1 cellular context compared by ENCODE assay signal in the genomic region with DNA sequence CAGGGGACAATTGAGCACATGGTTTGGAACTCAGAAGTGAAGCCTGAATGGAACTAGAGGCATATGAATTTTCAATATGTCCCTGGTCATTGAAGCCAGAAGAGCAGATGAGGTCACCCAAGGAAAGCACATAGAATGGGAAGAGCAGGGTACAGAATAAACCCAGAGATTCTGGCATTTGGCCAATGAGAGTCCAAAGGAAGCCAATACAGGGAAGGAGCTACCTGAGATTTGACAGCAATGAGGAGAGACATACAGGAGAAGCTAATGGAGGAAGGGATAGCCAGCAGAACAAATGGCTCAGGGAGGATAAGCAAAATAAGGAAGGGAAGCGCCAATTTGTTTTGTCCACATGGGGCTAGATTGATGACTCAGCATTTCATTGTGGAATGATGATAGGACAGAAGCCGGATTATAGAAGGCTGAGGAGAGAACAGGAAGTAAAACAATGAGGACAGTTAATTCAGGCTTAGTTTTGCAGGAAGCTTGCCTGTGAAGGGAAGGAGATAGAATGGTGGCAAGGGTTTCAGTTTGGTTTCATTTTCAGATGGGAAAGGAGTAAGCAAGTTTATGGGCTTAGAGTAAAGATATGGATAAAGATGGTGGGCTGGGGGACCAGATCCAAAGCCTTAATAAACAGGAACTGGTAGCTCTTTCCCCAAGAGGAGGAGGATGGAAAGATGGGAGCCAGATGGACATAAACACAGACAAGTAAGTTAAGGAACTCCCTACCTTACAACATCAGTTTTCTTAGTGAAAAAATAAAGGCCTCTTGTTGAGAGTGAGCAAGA.
A peak's percentile ranks its signal among the peaks of the same experiment; 100 is the strongest.
TF ChIP-seq lines count a peak whose summit lies in the region.

No MANE protein-coding gene starts in this region.

TF ChIP-seq in K562, 482 proteins besides CTCF, POLR2A, EP300 and RAD21 (continued from another document and continues in another):
- TF ChIP-seq, protein P1, sequence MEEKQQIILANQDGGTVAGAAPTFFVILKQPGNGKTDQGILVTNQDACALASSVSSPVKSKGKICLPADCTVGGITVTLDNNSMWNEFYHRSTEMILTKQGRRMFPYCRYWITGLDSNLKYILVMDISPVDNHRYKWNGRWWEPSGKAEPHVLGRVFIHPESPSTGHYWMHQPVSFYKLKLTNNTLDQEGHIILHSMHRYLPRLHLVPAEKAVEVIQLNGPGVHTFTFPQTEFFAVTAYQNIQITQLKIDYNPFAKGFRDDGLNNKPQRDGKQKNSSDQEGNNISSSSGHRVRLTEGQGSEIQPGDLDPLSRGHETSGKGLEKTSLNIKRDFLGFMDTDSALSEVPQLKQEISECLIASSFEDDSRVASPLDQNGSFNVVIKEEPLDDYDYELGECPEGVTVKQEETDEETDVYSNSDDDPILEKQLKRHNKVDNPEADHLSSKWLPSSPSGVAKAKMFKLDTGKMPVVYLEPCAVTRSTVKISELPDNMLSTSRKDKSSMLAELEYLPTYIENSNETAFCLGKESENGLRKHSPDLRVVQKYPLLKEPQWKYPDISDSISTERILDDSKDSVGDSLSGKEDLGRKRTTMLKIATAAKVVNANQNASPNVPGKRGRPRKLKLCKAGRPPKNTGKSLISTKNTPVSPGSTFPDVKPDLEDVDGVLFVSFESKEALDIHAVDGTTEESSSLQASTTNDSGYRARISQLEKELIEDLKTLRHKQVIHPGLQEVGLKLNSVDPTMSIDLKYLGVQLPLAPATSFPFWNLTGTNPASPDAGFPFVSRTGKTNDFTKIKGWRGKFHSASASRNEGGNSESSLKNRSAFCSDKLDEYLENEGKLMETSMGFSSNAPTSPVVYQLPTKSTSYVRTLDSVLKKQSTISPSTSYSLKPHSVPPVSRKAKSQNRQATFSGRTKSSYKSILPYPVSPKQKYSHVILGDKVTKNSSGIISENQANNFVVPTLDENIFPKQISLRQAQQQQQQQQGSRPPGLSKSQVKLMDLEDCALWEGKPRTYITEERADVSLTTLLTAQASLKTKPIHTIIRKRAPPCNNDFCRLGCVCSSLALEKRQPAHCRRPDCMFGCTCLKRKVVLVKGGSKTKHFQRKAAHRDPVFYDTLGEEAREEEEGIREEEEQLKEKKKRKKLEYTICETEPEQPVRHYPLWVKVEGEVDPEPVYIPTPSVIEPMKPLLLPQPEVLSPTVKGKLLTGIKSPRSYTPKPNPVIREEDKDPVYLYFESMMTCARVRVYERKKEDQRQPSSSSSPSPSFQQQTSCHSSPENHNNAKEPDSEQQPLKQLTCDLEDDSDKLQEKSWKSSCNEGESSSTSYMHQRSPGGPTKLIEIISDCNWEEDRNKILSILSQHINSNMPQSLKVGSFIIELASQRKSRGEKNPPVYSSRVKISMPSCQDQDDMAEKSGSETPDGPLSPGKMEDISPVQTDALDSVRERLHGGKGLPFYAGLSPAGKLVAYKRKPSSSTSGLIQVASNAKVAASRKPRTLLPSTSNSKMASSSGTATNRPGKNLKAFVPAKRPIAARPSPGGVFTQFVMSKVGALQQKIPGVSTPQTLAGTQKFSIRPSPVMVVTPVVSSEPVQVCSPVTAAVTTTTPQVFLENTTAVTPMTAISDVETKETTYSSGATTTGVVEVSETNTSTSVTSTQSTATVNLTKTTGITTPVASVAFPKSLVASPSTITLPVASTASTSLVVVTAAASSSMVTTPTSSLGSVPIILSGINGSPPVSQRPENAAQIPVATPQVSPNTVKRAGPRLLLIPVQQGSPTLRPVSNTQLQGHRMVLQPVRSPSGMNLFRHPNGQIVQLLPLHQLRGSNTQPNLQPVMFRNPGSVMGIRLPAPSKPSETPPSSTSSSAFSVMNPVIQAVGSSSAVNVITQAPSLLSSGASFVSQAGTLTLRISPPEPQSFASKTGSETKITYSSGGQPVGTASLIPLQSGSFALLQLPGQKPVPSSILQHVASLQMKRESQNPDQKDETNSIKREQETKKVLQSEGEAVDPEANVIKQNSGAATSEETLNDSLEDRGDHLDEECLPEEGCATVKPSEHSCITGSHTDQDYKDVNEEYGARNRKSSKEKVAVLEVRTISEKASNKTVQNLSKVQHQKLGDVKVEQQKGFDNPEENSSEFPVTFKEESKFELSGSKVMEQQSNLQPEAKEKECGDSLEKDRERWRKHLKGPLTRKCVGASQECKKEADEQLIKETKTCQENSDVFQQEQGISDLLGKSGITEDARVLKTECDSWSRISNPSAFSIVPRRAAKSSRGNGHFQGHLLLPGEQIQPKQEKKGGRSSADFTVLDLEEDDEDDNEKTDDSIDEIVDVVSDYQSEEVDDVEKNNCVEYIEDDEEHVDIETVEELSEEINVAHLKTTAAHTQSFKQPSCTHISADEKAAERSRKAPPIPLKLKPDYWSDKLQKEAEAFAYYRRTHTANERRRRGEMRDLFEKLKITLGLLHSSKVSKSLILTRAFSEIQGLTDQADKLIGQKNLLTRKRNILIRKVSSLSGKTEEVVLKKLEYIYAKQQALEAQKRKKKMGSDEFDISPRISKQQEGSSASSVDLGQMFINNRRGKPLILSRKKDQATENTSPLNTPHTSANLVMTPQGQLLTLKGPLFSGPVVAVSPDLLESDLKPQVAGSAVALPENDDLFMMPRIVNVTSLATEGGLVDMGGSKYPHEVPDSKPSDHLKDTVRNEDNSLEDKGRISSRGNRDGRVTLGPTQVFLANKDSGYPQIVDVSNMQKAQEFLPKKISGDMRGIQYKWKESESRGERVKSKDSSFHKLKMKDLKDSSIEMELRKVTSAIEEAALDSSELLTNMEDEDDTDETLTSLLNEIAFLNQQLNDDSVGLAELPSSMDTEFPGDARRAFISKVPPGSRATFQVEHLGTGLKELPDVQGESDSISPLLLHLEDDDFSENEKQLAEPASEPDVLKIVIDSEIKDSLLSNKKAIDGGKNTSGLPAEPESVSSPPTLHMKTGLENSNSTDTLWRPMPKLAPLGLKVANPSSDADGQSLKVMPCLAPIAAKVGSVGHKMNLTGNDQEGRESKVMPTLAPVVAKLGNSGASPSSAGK (IDR thresholded peaks at IDR 0.05) = peak; percentile 43; the same call in 1 of the 2 replicates
- TF ChIP-seq MYBL2 (IDR thresholded peaks at IDR 0.05; ENCODE audit: low read depth) = no peak
- no peak for TF ChIP-seq MYBL2 (CRISPR knock-in tag; IDR thresholded peaks at IDR 0.05; ENCODE audit: borderline replicate concordance)
- TF ChIP-seq, protein P2, sequence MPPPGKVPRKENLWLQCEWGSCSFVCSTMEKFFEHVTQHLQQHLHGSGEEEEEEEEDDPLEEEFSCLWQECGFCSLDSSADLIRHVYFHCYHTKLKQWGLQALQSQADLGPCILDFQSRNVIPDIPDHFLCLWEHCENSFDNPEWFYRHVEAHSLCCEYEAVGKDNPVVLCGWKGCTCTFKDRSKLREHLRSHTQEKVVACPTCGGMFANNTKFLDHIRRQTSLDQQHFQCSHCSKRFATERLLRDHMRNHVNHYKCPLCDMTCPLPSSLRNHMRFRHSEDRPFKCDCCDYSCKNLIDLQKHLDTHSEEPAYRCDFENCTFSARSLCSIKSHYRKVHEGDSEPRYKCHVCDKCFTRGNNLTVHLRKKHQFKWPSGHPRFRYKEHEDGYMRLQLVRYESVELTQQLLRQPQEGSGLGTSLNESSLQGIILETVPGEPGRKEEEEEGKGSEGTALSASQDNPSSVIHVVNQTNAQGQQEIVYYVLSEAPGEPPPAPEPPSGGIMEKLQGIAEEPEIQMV (tag; conservative IDR thresholded peaks at IDR 0.05; ENCODE audit: low read depth) = 0 out of 2 replicates have a peak, but pooled peaks have one; percentile 29
- TF ChIP-seq, protein P3, sequence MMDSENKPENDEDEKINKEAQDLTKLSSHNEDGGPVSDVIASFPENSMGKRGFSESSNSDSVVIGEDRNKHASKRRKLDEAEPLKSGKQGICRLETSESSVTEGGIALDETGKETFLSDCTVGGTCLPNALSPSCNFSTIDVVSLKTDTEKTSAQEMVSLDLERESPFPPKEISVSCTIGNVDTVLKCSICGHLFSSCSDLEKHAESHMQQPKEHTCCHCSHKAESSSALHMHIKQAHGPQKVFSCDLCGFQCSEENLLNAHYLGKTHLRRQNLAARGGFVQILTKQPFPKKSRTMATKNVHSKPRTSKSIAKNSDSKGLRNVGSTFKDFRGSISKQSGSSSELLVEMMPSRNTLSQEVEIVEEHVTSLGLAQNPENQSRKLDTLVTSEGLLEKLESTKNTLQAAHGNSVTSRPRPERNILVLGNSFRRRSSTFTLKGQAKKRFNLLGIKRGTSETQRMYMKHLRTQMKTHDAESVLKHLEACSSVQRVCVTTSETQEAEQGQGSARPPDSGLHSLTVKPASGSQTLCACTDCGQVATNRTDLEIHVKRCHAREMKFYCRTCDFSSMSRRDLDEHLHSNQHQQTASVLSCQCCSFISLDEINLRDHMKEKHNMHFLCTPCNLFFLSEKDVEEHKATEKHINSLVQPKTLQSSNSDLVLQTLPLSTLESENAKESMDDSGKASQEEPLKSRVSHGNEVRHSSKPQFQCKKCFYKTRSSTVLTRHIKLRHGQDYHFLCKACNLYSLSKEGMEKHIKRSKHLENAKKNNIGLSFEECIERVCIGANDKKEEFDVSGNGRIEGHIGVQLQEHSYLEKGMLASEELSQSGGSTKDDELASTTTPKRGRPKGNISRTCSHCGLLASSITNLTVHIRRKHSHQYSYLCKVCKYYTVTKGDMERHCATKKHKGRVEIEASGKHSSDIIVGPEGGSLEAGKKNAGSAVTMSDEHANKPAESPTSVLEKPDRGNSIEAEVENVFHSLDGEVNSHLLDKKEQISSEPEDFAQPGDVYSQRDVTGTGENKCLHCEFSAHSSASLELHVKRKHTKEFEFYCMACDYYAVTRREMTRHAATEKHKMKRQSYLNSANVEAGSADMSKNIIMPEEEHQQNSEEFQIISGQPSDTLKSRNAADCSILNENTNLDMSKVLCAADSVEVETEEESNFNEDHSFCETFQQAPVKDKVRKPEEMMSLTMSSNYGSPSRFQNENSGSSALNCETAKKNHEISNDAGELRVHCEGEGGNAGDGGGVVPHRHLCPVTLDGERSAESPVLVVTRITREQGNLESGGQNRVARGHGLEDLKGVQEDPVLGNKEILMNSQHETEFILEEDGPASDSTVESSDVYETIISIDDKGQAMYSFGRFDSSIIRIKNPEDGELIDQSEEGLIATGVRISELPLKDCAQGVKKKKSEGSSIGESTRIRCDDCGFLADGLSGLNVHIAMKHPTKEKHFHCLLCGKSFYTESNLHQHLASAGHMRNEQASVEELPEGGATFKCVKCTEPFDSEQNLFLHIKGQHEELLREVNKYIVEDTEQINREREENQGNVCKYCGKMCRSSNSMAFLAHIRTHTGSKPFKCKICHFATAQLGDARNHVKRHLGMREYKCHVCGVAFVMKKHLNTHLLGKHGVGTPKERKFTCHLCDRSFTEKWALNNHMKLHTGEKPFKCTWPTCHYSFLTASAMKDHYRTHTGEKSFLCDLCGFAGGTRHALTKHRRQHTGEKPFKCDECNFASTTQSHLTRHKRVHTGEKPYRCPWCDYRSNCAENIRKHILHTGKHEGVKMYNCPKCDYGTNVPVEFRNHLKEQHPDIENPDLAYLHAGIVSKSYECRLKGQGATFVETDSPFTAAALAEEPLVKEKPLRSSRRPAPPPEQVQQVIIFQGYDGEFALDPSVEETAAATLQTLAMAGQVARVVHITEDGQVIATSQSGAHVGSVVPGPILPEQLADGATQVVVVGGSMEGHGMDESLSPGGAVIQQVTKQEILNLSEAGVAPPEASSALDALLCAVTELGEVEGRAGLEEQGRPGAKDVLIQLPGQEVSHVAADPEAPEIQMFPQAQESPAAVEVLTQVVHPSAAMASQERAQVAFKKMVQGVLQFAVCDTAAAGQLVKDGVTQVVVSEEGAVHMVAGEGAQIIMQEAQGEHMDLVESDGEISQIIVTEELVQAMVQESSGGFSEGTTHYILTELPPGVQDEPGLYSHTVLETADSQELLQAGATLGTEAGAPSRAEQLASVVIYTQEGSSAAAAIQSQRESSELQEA (IDR thresholded peaks at IDR 0.05; ENCODE audit: low read depth) = no peak
- TF ChIP-seq, protein P4, sequence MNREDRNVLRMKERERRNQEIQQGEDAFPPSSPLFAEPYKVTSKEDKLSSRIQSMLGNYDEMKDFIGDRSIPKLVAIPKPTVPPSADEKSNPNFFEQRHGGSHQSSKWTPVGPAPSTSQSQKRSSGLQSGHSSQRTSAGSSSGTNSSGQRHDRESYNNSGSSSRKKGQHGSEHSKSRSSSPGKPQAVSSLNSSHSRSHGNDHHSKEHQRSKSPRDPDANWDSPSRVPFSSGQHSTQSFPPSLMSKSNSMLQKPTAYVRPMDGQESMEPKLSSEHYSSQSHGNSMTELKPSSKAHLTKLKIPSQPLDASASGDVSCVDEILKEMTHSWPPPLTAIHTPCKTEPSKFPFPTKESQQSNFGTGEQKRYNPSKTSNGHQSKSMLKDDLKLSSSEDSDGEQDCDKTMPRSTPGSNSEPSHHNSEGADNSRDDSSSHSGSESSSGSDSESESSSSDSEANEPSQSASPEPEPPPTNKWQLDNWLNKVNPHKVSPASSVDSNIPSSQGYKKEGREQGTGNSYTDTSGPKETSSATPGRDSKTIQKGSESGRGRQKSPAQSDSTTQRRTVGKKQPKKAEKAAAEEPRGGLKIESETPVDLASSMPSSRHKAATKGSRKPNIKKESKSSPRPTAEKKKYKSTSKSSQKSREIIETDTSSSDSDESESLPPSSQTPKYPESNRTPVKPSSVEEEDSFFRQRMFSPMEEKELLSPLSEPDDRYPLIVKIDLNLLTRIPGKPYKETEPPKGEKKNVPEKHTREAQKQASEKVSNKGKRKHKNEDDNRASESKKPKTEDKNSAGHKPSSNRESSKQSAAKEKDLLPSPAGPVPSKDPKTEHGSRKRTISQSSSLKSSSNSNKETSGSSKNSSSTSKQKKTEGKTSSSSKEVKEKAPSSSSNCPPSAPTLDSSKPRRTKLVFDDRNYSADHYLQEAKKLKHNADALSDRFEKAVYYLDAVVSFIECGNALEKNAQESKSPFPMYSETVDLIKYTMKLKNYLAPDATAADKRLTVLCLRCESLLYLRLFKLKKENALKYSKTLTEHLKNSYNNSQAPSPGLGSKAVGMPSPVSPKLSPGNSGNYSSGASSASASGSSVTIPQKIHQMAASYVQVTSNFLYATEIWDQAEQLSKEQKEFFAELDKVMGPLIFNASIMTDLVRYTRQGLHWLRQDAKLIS (CRISPR knock-in tag; IDR thresholded peaks at IDR 0.05) = no peak
- TF ChIP-seq, protein P5, sequence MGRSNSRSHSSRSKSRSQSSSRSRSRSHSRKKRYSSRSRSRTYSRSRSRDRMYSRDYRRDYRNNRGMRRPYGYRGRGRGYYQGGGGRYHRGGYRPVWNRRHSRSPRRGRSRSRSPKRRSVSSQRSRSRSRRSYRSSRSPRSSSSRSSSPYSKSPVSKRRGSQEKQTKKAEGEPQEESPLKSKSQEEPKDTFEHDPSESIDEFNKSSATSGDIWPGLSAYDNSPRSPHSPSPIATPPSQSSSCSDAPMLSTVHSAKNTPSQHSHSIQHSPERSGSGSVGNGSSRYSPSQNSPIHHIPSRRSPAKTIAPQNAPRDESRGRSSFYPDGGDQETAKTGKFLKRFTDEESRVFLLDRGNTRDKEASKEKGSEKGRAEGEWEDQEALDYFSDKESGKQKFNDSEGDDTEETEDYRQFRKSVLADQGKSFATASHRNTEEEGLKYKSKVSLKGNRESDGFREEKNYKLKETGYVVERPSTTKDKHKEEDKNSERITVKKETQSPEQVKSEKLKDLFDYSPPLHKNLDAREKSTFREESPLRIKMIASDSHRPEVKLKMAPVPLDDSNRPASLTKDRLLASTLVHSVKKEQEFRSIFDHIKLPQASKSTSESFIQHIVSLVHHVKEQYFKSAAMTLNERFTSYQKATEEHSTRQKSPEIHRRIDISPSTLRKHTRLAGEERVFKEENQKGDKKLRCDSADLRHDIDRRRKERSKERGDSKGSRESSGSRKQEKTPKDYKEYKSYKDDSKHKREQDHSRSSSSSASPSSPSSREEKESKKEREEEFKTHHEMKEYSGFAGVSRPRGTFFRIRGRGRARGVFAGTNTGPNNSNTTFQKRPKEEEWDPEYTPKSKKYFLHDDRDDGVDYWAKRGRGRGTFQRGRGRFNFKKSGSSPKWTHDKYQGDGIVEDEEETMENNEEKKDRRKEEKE (IDR thresholded peaks at IDR 0.05; ENCODE audit: borderline replicate concordance in 1 of 2, control insufficient read depth in 1 of 2, low read depth in 2 of 2, low read length in 1 of 2) = no peak
- TF ChIP-seq LEF1 (IDR thresholded peaks at IDR 0.05) = no peak; the same call in 1 of the 2 replicates
- TF ChIP-seq FOS (IDR thresholded peaks at IDR 0.05; ENCODE audit: extremely low read depth, insufficient read length) = no peak
- no peak for TF ChIP-seq ESRRA (IDR thresholded peaks at IDR 0.05; ENCODE audit: borderline replicate concordance, low read depth)
